In the genomic region with DNA sequence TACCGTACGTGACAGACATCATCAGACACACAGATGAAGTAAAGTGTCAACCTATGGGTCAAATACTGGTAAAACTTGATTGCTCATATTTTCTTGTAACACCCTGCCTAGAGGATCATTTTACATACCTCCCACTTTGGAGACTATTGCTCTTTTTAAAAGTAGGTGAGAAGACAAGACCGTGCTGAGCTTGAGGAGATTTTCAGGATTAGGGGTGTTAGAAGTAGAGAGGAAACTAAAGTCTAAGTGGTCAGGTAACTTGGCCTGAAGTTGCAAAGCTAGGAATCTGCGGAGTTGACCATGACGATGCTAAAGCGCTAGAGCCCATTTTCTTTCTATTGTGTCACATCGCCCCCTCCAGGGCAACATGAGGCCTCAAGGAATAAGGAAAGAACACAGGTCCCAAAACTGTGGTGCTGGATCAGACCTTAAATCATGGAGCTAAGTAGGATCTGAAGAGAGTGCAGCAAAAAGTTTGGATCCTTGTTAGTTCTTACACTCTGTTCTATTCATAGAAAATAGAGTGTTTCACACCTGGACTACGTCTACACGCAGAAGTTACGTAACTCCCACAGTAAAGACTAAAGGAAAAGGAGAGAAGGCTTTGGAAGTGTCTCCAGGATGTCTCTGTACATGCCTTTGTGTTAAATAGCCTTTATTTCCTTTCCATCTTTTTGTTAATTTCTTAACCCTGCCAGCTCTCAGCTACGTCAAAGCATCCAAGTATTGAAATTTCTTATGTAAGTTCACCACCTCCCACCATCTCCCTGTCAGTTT, we compare ENCODE assay signal across 8 cellular contexts. TPM values are rescaled to one million over a fixed set of nuclear protein-coding genes. Genes with fewer than 3 reads are reported as not detected.
DNase-seq lines count a peak whose midpoint lies in the region; ATAC-seq and TF ChIP-seq lines count a peak whose summit lies in the region.

No MANE protein-coding gene starts in this region.

- H3K4me3 ChIP-seq in astrocyte of the cerebellum (ENCODE audit: low read depth, low read length) (no peak overlapping the region), iPS-18a (ENCODE audit: low read length) (no peak overlapping the region), skeletal muscle satellite cell (ENCODE audit: low read length) (peak overlapping the region; percentile 55)

- H3K9ac ChIP-seq in iPS-18a (ENCODE audit: low read length) (peak overlapping the region; percentile 14), skeletal muscle satellite cell (ENCODE audit: low read depth, low read length) (no peak overlapping the region)

- in situ Hi-C loops in astrocyte of the cerebellum (cut with HindIII; ENCODE audit: low sequenced_read_pairs), result no loop called here

- peak overlapping the region; percentile 6 for H3K27ac ChIP-seq in iPS-18a (ENCODE audit: low read length)

- no peaks in the 10 kb centered on the region for H3K9me3 ChIP-seq in iPS-18a (ENCODE audit: control insufficient read depth, low read depth, low read length)
- no peaks in the 10 kb centered on the region for H3K9me3 ChIP-seq in skeletal muscle satellite cell (replicated peaks; ENCODE audit: low read length)

- TF ChIP-seq CTCF in astrocyte of the cerebellum (IDR thresholded peaks at IDR 0.05; ENCODE audit: low read depth, low read length, missing control alignments), result peak; percentile 81

- no peak for ATAC-seq in GM19397 (IDR thresholded peaks at IDR 0.05; ENCODE audit: unreplicated experiment)
- no peak for ATAC-seq in HG03432 (IDR thresholded peaks at IDR 0.05; ENCODE audit: unreplicated experiment)

- H3K36me3 ChIP-seq in iPS-18a (ENCODE audit: control insufficient read depth, low read depth, low read length), result no peaks in the 10 kb centered on the region
- no peaks in the 10 kb centered on the region for H3K36me3 ChIP-seq in skeletal muscle satellite cell (ENCODE audit: insufficient read depth, low read length)

- peak; percentile 62 for DNase-seq in A172 (ENCODE audit: low spot score)
- peak; percentile 40 for DNase-seq in ELR (ENCODE audit: low read depth)
- DNase-seq in NCI-H226, result peak; percentile 34
- peak; percentile 53 for DNase-seq in astrocyte of the cerebellum (ENCODE audit: low read depth)

- H3K27me3 ChIP-seq in iPS-18a (ENCODE audit: control insufficient read depth, insufficient read depth, low read length) (no peaks in the 10 kb centered on the region), skeletal muscle satellite cell (ENCODE audit: control insufficient read depth, insufficient read depth, low read length) (no peaks in the 10 kb centered on the region)

- peaks cover 20% of the 10 kb centered on the region for H3K4me1 ChIP-seq in iPS-18a (ENCODE audit: control insufficient read depth, low read depth, low read length)
- H3K4me1 ChIP-seq in skeletal muscle satellite cell (ENCODE audit: control insufficient read depth, insufficient read depth, low read length), result peaks cover 6% of the 10 kb centered on the region

- H3K4me2 ChIP-seq in skeletal muscle satellite cell (ENCODE audit: low read length), result peak overlapping the region; percentile 67

RNA-seq across cellular contexts. Expression of a gene that starts 8.7 kb away (rescaled TPM):
- 7.7 and 11.1 TPM in 2 replicates for total RNA-seq in A172 (2014; rRNA removed; shearing (Covaris generic))
- total RNA-seq in skeletal muscle satellite cell (2012; rRNA removed), result 5.5 and 7.1 TPM in 2 replicates
